1 cellular context compared by ENCODE assay signal in genomic region chr1:28099050-28099769, GRCh38.
TF ChIP-seq lines count a peak whose summit lies in the region.

No MANE protein-coding gene starts in this region.

TF ChIP-seq in GM12878, 131 proteins besides CTCF, POLR2A, EP300 and RAD21 (continued from another document):
- TF ChIP-seq IRF5 (IDR thresholded peaks at IDR 0.05; ENCODE audit: borderline replicate concordance): no peak
- no peak for TF ChIP-seq MTA3 (IDR thresholded peaks at IDR 0.05; ENCODE audit: borderline replicate concordance, low read length)
- no peak for TF ChIP-seq SMARCA5 (IDR thresholded peaks at IDR 0.05)
- TF ChIP-seq IKZF2 (IDR thresholded peaks at IDR 0.05): no peak
- TF ChIP-seq SUPT20H (IDR thresholded peaks at IDR 0.05; ENCODE audit: borderline replicate concordance, control insufficient read depth, low read depth, low read length): no peak
- no peak for TF ChIP-seq CEBPZ (IDR thresholded peaks at IDR 0.05; ENCODE audit: low read depth, low read length)
- no peak for TF ChIP-seq ZNF622 (IDR thresholded peaks at IDR 0.05)
- no peak for TF ChIP-seq NKRF (conservative IDR thresholded peaks at IDR 0.05)
- no peak for TF ChIP-seq ASH2L (IDR thresholded peaks at IDR 0.05; ENCODE audit: borderline replicate concordance, low read depth)
- TF ChIP-seq JUNB (IDR thresholded peaks at IDR 0.05): no peak
- no peak for TF ChIP-seq ZNF384 (IDR thresholded peaks at IDR 0.05; ENCODE audit: borderline replicate concordance, low read depth, low read length)
